19 cellular contexts compared by ENCODE assay signal in the genomic region with DNA sequence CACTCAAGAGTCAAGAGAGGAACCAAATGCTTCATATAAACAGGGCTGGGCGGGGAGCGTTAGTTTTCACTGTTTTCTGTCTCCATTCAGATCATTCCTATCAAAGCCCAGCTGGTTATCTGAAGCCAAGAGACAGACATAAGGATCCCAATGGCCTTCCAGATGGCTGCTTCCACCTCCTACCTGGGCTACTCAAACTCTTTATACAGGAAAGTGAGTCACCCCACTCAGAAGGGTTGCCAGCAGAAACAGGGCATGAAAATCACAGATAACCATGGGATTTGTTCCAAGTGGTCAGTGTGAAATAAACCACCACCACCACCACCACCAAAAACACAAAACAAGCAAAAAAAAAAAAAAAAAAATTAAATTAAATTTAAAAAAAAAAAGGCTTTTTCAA. TPM values are rescaled to one million over a fixed set of nuclear protein-coding genes. Genes with fewer than 3 reads are reported as not detected.
DNase-seq lines count a peak whose midpoint lies in the region; ATAC-seq and TF ChIP-seq lines count a peak whose summit lies in the region.
"Had no signal": no experiment of that assay in that cellular context is flagged by ENCODE, and none has a peak within 500 bp of the region (broad histone marks: within the 10 kb centered on the region; RNA-seq: fewer than 3 reads in every experiment).

No MANE protein-coding gene starts in this region.

- peak; percentile 48 to 65 for DNase-seq in NCI-H524 (lab: John Stamatoyannopoulos, UW)
- DNase-seq in NCI-H524 treated with DMSO at 0.1 percent for 48 hours (lab: John Stamatoyannopoulos, UW): no peak
- DNase-seq in SK-N-SH: no peak
- peak; percentile 24 for DNase-seq in epithelial cell of esophagus (ENCODE audit: low read depth)
- no peak for DNase-seq in NCI-H446 (lab: John Stamatoyannopoulos, UW)
- DNase-seq: 8988T; activated CD4-positive, CD25-positive, alpha-beta regulatory T cell treated with anti-CD3 and anti-CD28 coated beads, Interleukin-2, amount 50 U/mL, for 72 hours; activated CD8-positive, alpha-beta T cell treated with anti-CD3 and anti-CD28 coated beads for 36 hours; MV-4-11; naive thymus-derived CD8-positive, alpha-beta T cell; NCI-H146; NCI-H526; nucleus accumbens; stimulated activated CD4-positive, alpha-beta T cell treated with anti-CD3 and anti-CD28 coated beads, Interleukin-15, amount 100 ng/mL, for 24 hours; stimulated activated naive CD4-positive, alpha-beta T cell had no signal

- H3K4me2 ChIP-seq in SK-N-SH: no peak overlapping the region

- no peak for ATAC-seq in GM18498 (IDR thresholded peaks at IDR 0.05; ENCODE audit: unreplicated experiment)
- no peak for ATAC-seq in GM18511 (IDR thresholded peaks at IDR 0.05; ENCODE audit: unreplicated experiment)
- ATAC-seq in GM18517 (IDR thresholded peaks at IDR 0.05; ENCODE audit: unreplicated experiment): no peak
- ATAC-seq: activated CD8-positive, alpha-beta T cell treated with anti-CD3 and anti-CD28 coated beads for 36 hours; activated naive CD4-positive, alpha-beta T cell treated with anti-CD3 and anti-CD28 coated beads, Interleukin-2, amount 50 U/mL, for 72 hours; naive thymus-derived CD8-positive, alpha-beta T cell had no signal

- 87% methylated on average over 2 of the region's 2 CpGs for WGBS in SK-N-SH (ENCODE audit: low lambda C conversion rate)

- H3K27ac ChIP-seq in SK-N-SH (ENCODE audit: low read depth in 2 of 2, low read length in 1 of 2): no peak overlapping the region

- no peak overlapping the region for H2AFZ ChIP-seq in SK-N-SH (ENCODE audit: low read depth)

- no peaks in the 10 kb centered on the region for H3K9me3 ChIP-seq in SK-N-SH

- H4K20me1 ChIP-seq in SK-N-SH (ENCODE audit: insufficient read depth): no peaks in the 10 kb centered on the region

- TF ChIP-seq CTCF in SK-N-SH (IDR thresholded peaks at IDR 0.05) (no peak), epithelial cell of esophagus (IDR thresholded peaks at IDR 0.05; ENCODE audit: insufficient read depth, low read depth, low read length, missing control alignments) (no peak)

- peaks cover 0 to 3% of the 10 kb centered on the region in 2 experiments for H3K36me3 ChIP-seq in SK-N-SH (replicated peaks in 1 of 2; ENCODE audit: control insufficient read depth in 1 of 2, insufficient read depth in 2 of 2, low read length in 1 of 2)

- H3K27me3 ChIP-seq in SK-N-SH (ENCODE audit: insufficient read depth): no peaks in the 10 kb centered on the region

- TF ChIP-seq RAD21 in SK-N-SH (IDR thresholded peaks at IDR 0.05; ENCODE audit: low read length): no peak

- H3K79me2 ChIP-seq in SK-N-SH (ENCODE audit: insufficient read depth): no peaks in the 10 kb centered on the region

- no peak for TF ChIP-seq EP300 in SK-N-SH (IDR thresholded peaks at IDR 0.05; ENCODE audit: borderline replicate concordance in 1 of 2, low read depth in 1 of 2, low read length in 1 of 2)

- H3K9ac ChIP-seq in SK-N-SH: no peak overlapping the region

- H3K4me3 ChIP-seq in SK-N-SH (ENCODE audit: low read depth in 2 of 2, low read length in 1 of 2) (no peak overlapping the region), epithelial cell of esophagus (ENCODE audit: low read length) (no peak overlapping the region)

- POLR2A ChIA-PET in SK-N-SH (lab: Yijun Ruan, JAX): no interaction called here

- peaks cover 0 to 10% of the 10 kb centered on the region in 2 experiments; a peak in 1 of 4 replicates for H3K4me1 ChIP-seq in SK-N-SH (ENCODE audit: control insufficient read depth in 1 of 2, insufficient read depth in 2 of 2, low read depth in 1 of 2, low read length in 1 of 2)

- CTCF ChIA-PET in SK-N-SH (lab: Yijun Ruan, JAX): interaction anchor here (0.9 to 2.9 kb wide), 3 partner anchors 13 to 177 kb away, joined by 4 to 12 read pairs (median 7); no protein-coding TSS in a partner anchor

- no peaks in the 10 kb centered on the region for H3F3A ChIP-seq in SK-N-SH (replicated peaks; ENCODE audit: insufficient read depth)

- H3K9me2 ChIP-seq in SK-N-SH: no peaks in the 10 kb centered on the region

TF ChIP-seq in SK-N-SH, 30 proteins besides CTCF, POLR2A, EP300 and RAD21:
- TF ChIP-seq NFIC (IDR thresholded peaks at IDR 0.05; ENCODE audit: borderline replicate concordance): peak; percentile 43
- no peak for TF ChIP-seq MEF2A (IDR thresholded peaks at IDR 0.05; ENCODE audit: borderline replicate concordance, low read depth)
- TF ChIP-seq TCF12 (IDR thresholded peaks at IDR 0.05): peak; percentile 42

RNA-seq across cellular contexts. Expression of a gene that starts 5.5 kb away (rescaled TPM):
- polyA plus RNA-seq in SK-N-SH (2012; rRNA removed): 2.5 and 4.7 TPM in 2 replicates
- polyA plus RNA-seq in SK-N-SH (2012; cell fraction: cytosol; rRNA removed): 3.6 and 5.6 TPM in 2 replicates
- 1.2 and 2.3 TPM in 2 replicates for polyA plus RNA-seq in SK-N-SH (2012; cell fraction: nucleus; rRNA removed)
- polyA plus RNA-seq: naive thymus-derived CD8-positive, alpha-beta T cell had no signal

RNA-seq across cellular contexts. Expression of a gene that starts 16.1 kb away (rescaled TPM):
- 16.4 and 19.7 TPM in 2 replicates for polyA plus RNA-seq in SK-N-SH (2012; rRNA removed)
- polyA plus RNA-seq in SK-N-SH (2012; cell fraction: cytosol; rRNA removed): 28.0 and 32.2 TPM in 2 replicates
- polyA plus RNA-seq in SK-N-SH (2012; cell fraction: nucleus; rRNA removed): 12.2 and 18.0 TPM in 2 replicates

Comparison
In these comparisons a context has a peak if more than half of its experiments do, and no peak if none do; other contexts are left out.
1. DNase-seq: peak in NCI-H524 (2 of 2) and epithelial cell of esophagus (single experiment); none in NCI-H524 treated with DMSO at 0.1 percent for 48 hours (single experiment), SK-N-SH (single experiment) and NCI-H446 (0 of 2).